In genomic region chr17:17019891-17020456, GRCh38 we compare ENCODE assay signal across 1 cellular context.
TF ChIP-seq lines count a peak whose summit lies in the region.

No MANE protein-coding gene starts in this region.

TF ChIP-seq in A549, 52 proteins besides CTCF, POLR2A, EP300 and RAD21:
- TF ChIP-seq MYC (IDR thresholded peaks at IDR 0.05; ENCODE audit: borderline replicate concordance, low read length) (no peak), HOXB13 (CRISPR knock-in tag; IDR thresholded peaks at IDR 0.05; ENCODE audit: low read depth) (peak; percentile 7; the same call in 1 of the 2 replicates), HEYL (CRISPR knock-in tag; IDR thresholded peaks at IDR 0.05) (0 out of 2 replicates have a peak, but pooled peaks have one; percentile 31), EHF (CRISPR knock-in tag; IDR thresholded peaks at IDR 0.05) (peak; percentile 65), HMGXB4 (CRISPR knock-in tag; IDR thresholded peaks at IDR 0.05; ENCODE audit: borderline replicate concordance) (no peak)
- TF ChIP-seq, protein P1, sequence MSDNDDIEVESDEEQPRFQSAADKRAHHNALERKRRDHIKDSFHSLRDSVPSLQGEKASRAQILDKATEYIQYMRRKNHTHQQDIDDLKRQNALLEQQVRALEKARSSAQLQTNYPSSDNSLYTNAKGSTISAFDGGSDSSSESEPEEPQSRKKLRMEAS (IDR thresholded peaks at IDR 0.05), result peak; percentile 35; the same call in 1 of the 2 replicates
TF ChIP-seq in A549: peak in this region for 4.
